8 cellular contexts compared by ENCODE assay signal in genomic region chr22:45284705-45285305, GRCh38. TPM values are rescaled to one million over a fixed set of nuclear protein-coding genes. Genes with fewer than 3 reads are reported as not detected.
DNase-seq lines count a peak whose midpoint lies in the region; ATAC-seq, FAIRE-seq and TF ChIP-seq lines count a peak whose summit lies in the region.

TSS of gene UPK3A (plus strand) at chr22:45284949. CDS start at chr22:45285014, 65 bp downstream.

- H3K4me3 ChIP-seq in K562 = no peak within 1 kb of the TSS

- no peak for TF ChIP-seq RAD21 in K562 (CRISPR knock-in tag; conservative IDR thresholded peaks at IDR 0.05 in 1 of 2, IDR thresholded peaks at IDR 0.05 in 1 of 2)

- H3K18ac ChIP-seq in H9 (ENCODE audit: insufficient read length, low read depth, low read length) = no peak within 1 kb of the TSS

- no peak within 1 kb of the TSS for H2BK15ac ChIP-seq in H9 (ENCODE audit: low read depth, low read length)

- H3K4me2 ChIP-seq in H9 (ENCODE audit: insufficient read depth, insufficient read length, low read length) (peak within 1 kb of the TSS; percentile 57), K562 (ENCODE audit: insufficient read depth, low read length) (no peak within 1 kb of the TSS)

- H3K23ac ChIP-seq in H9 (ENCODE audit: insufficient read length, low read depth, low read length) = no peak within 1 kb of the TSS

- H3K4me3 Mint-ChIP-seq in H9 (peak within 1 kb of the TSS; percentile 63 to 80), T-cell (peak within 1 kb of the TSS in 2 of 3 donors; percentile 21 to 55), immature natural killer cell (peak within 1 kb of the TSS in 1 of 5 donors; percentile 13)

- no peaks in the 10 kb centered on the region; a peak in 1 of 7 replicates for H3K36me3 Mint-ChIP-seq in H9 (ENCODE audit: insufficient read depth in 1 of 3, low read depth in 3 of 3)
- H3K36me3 Mint-ChIP-seq in T-cell = no peaks in the 10 kb centered on the region
- no peaks in the 10 kb centered on the region for H3K36me3 Mint-ChIP-seq in immature natural killer cell

- no TSS peak for BruUV-seq in K562 (replicated peaks; lab: Mats Ljungman, UMichigan)

- H3K9me3 Mint-ChIP-seq in H9 = no peaks in the 10 kb centered on the region
- no peaks in the 10 kb centered on the region for H3K9me3 Mint-ChIP-seq in T-cell
- H3K9me3 Mint-ChIP-seq in immature natural killer cell = no peaks in the 10 kb centered on the region

- peaks cover 10% of the 10 kb centered on the region for H3K23me2 ChIP-seq in H9 (ENCODE audit: insufficient read length, low read depth, low read length, poor library complexity, severe bottlenecking)

- H4K91ac ChIP-seq in H9 (ENCODE audit: insufficient read length, low read depth, low read length) = no peak within 1 kb of the TSS

- H2BK5ac ChIP-seq in H9 (ENCODE audit: insufficient read length, low read length) = no peak within 1 kb of the TSS

- POLR2A ChIA-PET in T-cell (lab: Charles Lee) (interaction anchor here in 1 of 2 donors (0.7 kb wide), 1 partner anchor 33 kb away, joined by 3 read pairs; no protein-coding TSS in a partner anchor), K562 (lab: Yijun Ruan, JAX) (interaction anchor here (0.6 kb wide), 1 partner anchor 262 kb away, joined by 3 read pairs; no protein-coding TSS in a partner anchor)

- WGBS in H9 (ENCODE audit: extremely low coverage, insufficient read length, low lambda C conversion rate) = no CpG with 5 or more reads among the region's 47 CpGs
- 23% methylated on average over 8 of the region's 47 CpGs for WGBS in K562 (ENCODE audit: insufficient coverage, low coverage, missing lambda C conversion rate)

- no peak within 1 kb of the TSS for H3T11ph ChIP-seq in H9 (ENCODE audit: low read length)

- TF ChIP-seq EP300 in K562 (IDR thresholded peaks at IDR 0.05; ENCODE audit: low read length) = no peak

- intact Hi-C loops in K562 (cut with micrococcal nuclease) = loop anchor here (5.0 kb wide), 1 partner anchor 152 kb away; no protein-coding TSS in a partner anchor

- peaks cover 5% of the 10 kb centered on the region; the same call in 1 of the 2 replicates for H3K27me3 ChIP-seq in H9 (ENCODE audit: insufficient read depth, low read length)
- H3K27me3 ChIP-seq in K562 (ENCODE audit: control insufficient read depth in 2 of 2, insufficient read depth in 2 of 2, low read length in 2 of 2) = peaks cover 0 to 16% of the 10 kb centered on the region in 2 experiments; a peak in 2 of 5 replicates

- peaks cover 17 to 19% of the 10 kb centered on the region in 2 experiments for H3K4me1 Mint-ChIP-seq in H9
- peaks cover 0 to 11% (median 10%) of the 10 kb centered on the region in 3 donors for H3K4me1 Mint-ChIP-seq in T-cell
- H3K4me1 Mint-ChIP-seq in immature natural killer cell = no peaks in the 10 kb centered on the region

- H2BK12ac ChIP-seq in H9 (ENCODE audit: insufficient read length, low read depth, low read length) = no peak within 1 kb of the TSS

- H3K9ac ChIP-seq in H9 (ENCODE audit: extremely low read depth, insufficient read length, low read length) (no peak within 1 kb of the TSS), K562 (ENCODE audit: insufficient read depth in 1 of 2, low read depth in 2 of 2, low read length in 2 of 2) (0 out of 4 replicates have a peak within 1 kb of the TSS, but pooled peaks of 1 of the 2 experiments have one; percentile 35)

- H2BK120ac ChIP-seq in H9 (ENCODE audit: low read depth, low read length, poor library complexity, severe bottlenecking) = no peak within 1 kb of the TSS

- H3K36me3 ChIP-seq in K562 (ENCODE audit: control insufficient read depth, insufficient read depth, low read length) = no peaks in the 10 kb centered on the region

- no peak within 1 kb of the TSS for H4K5ac ChIP-seq in H9 (ENCODE audit: insufficient read length, low read depth, low read length)

- peak; percentile 89 for DNase-seq in H9
- DNase-seq in T-cell = peak in 32 of 34 experiments; percentile 31 to 71 (median 52)
- peak in 2 of 4 experiments; percentile 20 to 24 for DNase-seq in K562 (ENCODE audit: extremely low read depth in 1 of 4, low spot score in 3 of 4)
- peak; percentile 1 for DNase-seq in kidney glomerular epithelial cell (lab: John Stamatoyannopoulos, UW)
- DNase-seq in stimulated activated CD4-positive, alpha-beta T cell treated with anti-CD3 and anti-CD28 coated beads, Interleukin-2, amount 100 ng/mL, for 4 hours (ENCODE audit: low read depth) = peak; percentile 31
- no peak for DNase-seq in NCI-H2196 (lab: John Stamatoyannopoulos, UW; ENCODE audit: unreplicated experiment)
- DNase-seq in immature natural killer cell = no peak

- ATAC-seq in T-cell (replicated peaks in 1 of 4) = peak; percentile 96 to 100 (median 98)
- peak; percentile 54 for ATAC-seq in K562
- ATAC-seq in GM21447 (IDR thresholded peaks at IDR 0.05; ENCODE audit: unreplicated experiment) = no peak

- CTCF ChIA-PET in T-cell (lab: Charles Lee) (no interaction called here), K562 (lab: Yijun Ruan, JAX; ENCODE audit: low intra/inter-chr PET ratio) (no interaction called here)

- TF ChIP-seq POLR2A in K562 (conservative IDR thresholded peaks at IDR 0.05) = no peak

- in situ Hi-C loops in K562 (cut with MboI) = no loop called here

- no peak within 1 kb of the TSS for H3K4ac ChIP-seq in H9 (ENCODE audit: low read depth, low read length)

- TF ChIP-seq CTCF in H9 (conservative IDR thresholded peaks at IDR 0.05) = no peak
- TF ChIP-seq CTCF in K562 (IDR thresholded peaks at IDR 0.05 in 2 of 3, conservative IDR thresholded peaks at IDR 0.05 in 1 of 3; ENCODE audit: insufficient read depth in 2 of 3, low read depth in 1 of 3, low read length in 3 of 3) = no peak

- no peak within 1 kb of the TSS for H4K8ac ChIP-seq in H9 (replicated peaks; ENCODE audit: insufficient read length, low read depth, low read length)

- H4K20me1 ChIP-seq in H9 (ENCODE audit: control insufficient read depth, insufficient read depth, insufficient read length) (no peaks in the 10 kb centered on the region), K562 (replicated peaks; ENCODE audit: control insufficient read depth, insufficient read depth, low read length) (no peaks in the 10 kb centered on the region)

- FAIRE-seq in K562 (lab: Jason Lieb, UNC) = no peak

- H3K9me3 ChIP-seq in H9 (ENCODE audit: control insufficient read depth, low read depth, low read length) (no peaks in the 10 kb centered on the region), K562 (replicated peaks; ENCODE audit: control insufficient read depth, insufficient read depth, low read depth, low read length) (no peaks in the 10 kb centered on the region)

- H2BK20ac ChIP-seq in H9 (ENCODE audit: low read depth, low read length, poor library complexity, severe bottlenecking) = no peak within 1 kb of the TSS

- no peak within 1 kb of the TSS for H3K56ac ChIP-seq in H9 (ENCODE audit: insufficient read length, low read depth, low read length)

- H3K4me1 ChIP-seq in H9 (ENCODE audit: insufficient read depth, low read length) = no peaks in the 10 kb centered on the region
- peaks cover 0 to 7% of the 10 kb centered on the region in 2 experiments; a peak in 3 of 5 replicates for H3K4me1 ChIP-seq in K562 (replicated peaks in 1 of 2; ENCODE audit: control insufficient read depth in 2 of 2, insufficient read depth in 2 of 2, low read length in 2 of 2)

- H3K79me2 ChIP-seq in H9 (ENCODE audit: insufficient read depth, low read length) = no peaks in the 10 kb centered on the region
- no peaks in the 10 kb centered on the region for H3K79me2 ChIP-seq in K562 (ENCODE audit: control insufficient read depth, insufficient read depth, low read length)

- H2AK5ac ChIP-seq in H9 (ENCODE audit: insufficient read length, low read length) = no peak within 1 kb of the TSS

- H3K79me1 ChIP-seq in H9 (ENCODE audit: insufficient read depth, low read depth, low read length, poor library complexity, severe bottlenecking) = no peaks in the 10 kb centered on the region

- H3K27ac Mint-ChIP-seq in H9 (peak within 1 kb of the TSS in 2 of 3 experiments; percentile 21 to 54; a peak in 2 of 7 replicates), T-cell (no peak within 1 kb of the TSS), immature natural killer cell (no peak within 1 kb of the TSS)

- no peaks in the 10 kb centered on the region for H3K9me1 ChIP-seq in K562 (ENCODE audit: control insufficient read depth, insufficient read depth, low read length)

- H2AFZ ChIP-seq in H9 (ENCODE audit: low read length) = no peak within 1 kb of the TSS
- no peak within 1 kb of the TSS for H2AFZ ChIP-seq in K562 (ENCODE audit: low read depth, low read length)

- H3K27me3 Mint-ChIP-seq in H9 (ENCODE audit: low read depth) (peaks cover 67% of the 10 kb centered on the region), T-cell (peaks cover 0 to 20% of the 10 kb centered on the region in 2 donors), immature natural killer cell (ENCODE audit: low read depth in 3 of 3) (peaks cover 17 to 28% (median 18%) of the 10 kb centered on the region in 3 donors)

- no peak within 1 kb of the TSS for H3K14ac ChIP-seq in H9 (ENCODE audit: insufficient read depth, low read length)

- H3K27ac ChIP-seq in H9 (ENCODE audit: insufficient read length, low read depth, low read length) = no peak within 1 kb of the TSS
- H3K27ac ChIP-seq in K562 (ENCODE audit: extremely low read depth, low read depth, low read length) = no peak within 1 kb of the TSS

TF ChIP-seq in K562, 482 proteins besides CTCF, POLR2A, EP300 and RAD21 (continues in another document):
- TF ChIP-seq ZKSCAN1 (IDR thresholded peaks at IDR 0.05; ENCODE audit: low read depth, low read length) = peak; percentile 24; the same call in 1 of the 2 replicates
- TF ChIP-seq TOE1 (IDR thresholded peaks at IDR 0.05; ENCODE audit: borderline replicate concordance) = no peak
- no peak for TF ChIP-seq TOE1 (CRISPR knock-in tag; IDR thresholded peaks at IDR 0.05; ENCODE audit: borderline replicate concordance, low read depth)

RNA-seq across cellular contexts. Expression of gene UPK3A, which starts in this region (rescaled TPM):
- total RNA-seq in H9 (2021) = not detected in 2 replicates
- total RNA-seq in T-cell = not detected
- total RNA-seq in K562 (2011; cell fraction: chromatin; rRNA removed; ENCODE audit: low replicate concordance) = not detected in 2 replicates
- not detected in 2 replicates for total RNA-seq in K562 (2011; cell fraction: nucleolus; rRNA removed)
- total RNA-seq in K562 (2011; cell fraction: nucleoplasm; rRNA removed) = not detected in 2 replicates
- total RNA-seq in K562 (2014; rRNA removed) = not detected in 2 replicates
- total RNA-seq in K562 (2014; rRNA removed; fragmentation: Illumina TruSeq; extraction: Trizol) = not detected in 2 replicates
- total RNA-seq in K562 (2015; rRNA removed; fragmentation: Illumina TruSeq; extraction: Trizol) = not detected in 2 replicates
- total RNA-seq in K562 (2021) = not detected in 2 replicates
- polyA plus RNA-seq in K562 (2011; rRNA removed) = not detected in 2 replicates
- not detected in 2 replicates for polyA plus RNA-seq in K562 (2011; cell fraction: cytosol; rRNA removed)
- not detected in 2 replicates for polyA plus RNA-seq in K562 (2011; cell fraction: nucleus; rRNA removed)
- not detected in 2 replicates for polyA plus RNA-seq in K562 (2012)
- polyA plus RNA-seq in K562 (2014; fragmentation: Illumina TruSeq; extraction: Trizol) = not detected in 2 replicates
- polyA plus RNA-seq in K562 (2014; fragmentation: Nextera tagmentation; extraction: Ambion mirVana) = not detected
- not detected in 2 replicates for polyA plus RNA-seq in K562 (2014; rRNA removed)
- polyA minus RNA-seq in K562 (2011; rRNA and poly(A)+ RNA removed) = not detected in 2 replicates
- polyA minus RNA-seq in K562 (2011; cell fraction: cytosol; rRNA and poly(A)+ RNA removed) = not detected in 2 replicates
- not detected in 2 replicates for polyA minus RNA-seq in K562 (2011; cell fraction: nucleus; rRNA and poly(A)+ RNA removed)
- 1 to 10 TPM in 2 of 3 donors, not detected in 1; 2.7 to 6.4 TPM for polyA plus RNA-seq in immature natural killer cell

Comparison
In these comparisons a context has a peak if more than half of its experiments do, and no peak if none do; other contexts are left out.
1. Peak in DNase-seq and H3K4me2 ChIP-seq in H9; RNA of the gene not detected or under 1 TPM.
2. Peak in DNase-seq and ATAC-seq in T-cell; RNA of the gene not detected or under 1 TPM.
3. Peak in ATAC-seq in K562; RNA of the gene not detected or under 1 TPM.
4. DNase-seq: peak in kidney glomerular epithelial cell (single experiment) and stimulated activated CD4-positive, alpha-beta T cell treated with anti-CD3 and anti-CD28 coated beads, Interleukin-2, amount 100 ng/mL, for 4 hours (single experiment); none in NCI-H2196 (single experiment) and immature natural killer cell (0 of 3).
5. H3K27ac Mint-ChIP-seq: peak in H9 (2 of 3); none in T-cell (0 of 2) and immature natural killer cell (0 of 6).